In the genomic region with DNA sequence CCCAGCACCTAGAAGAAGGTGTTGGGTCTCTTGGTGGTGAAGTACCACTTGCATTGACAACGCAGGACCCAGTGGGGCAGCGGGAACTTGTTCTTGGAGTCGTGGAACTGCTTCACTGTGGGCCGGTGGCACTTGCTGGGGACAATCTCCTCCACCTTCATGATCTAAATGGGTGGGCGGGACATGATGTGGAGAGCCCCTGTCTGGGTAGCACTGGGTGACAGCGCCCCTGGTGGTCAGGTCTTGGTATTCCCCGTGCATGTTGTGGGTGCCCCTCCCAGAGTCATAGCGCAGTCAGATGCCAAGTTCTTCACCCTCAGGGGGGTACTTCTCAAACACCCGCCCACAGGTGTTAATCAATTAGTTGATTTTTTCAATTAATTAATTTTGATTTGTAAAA, we compare ENCODE assay signal across 8 cellular contexts.
A peak's percentile ranks its signal among the peaks of the same experiment; 100 is the strongest.
DNase-seq lines count a peak whose midpoint lies in the region; ATAC-seq, FAIRE-seq and TF ChIP-seq lines count a peak whose summit lies in the region.

No MANE protein-coding gene starts in this region.

- TF ChIP-seq CTCF in Caco-2 (IDR thresholded peaks at IDR 0.05; ENCODE audit: insufficient read depth in 1 of 2, low read depth in 1 of 2, low read length in 1 of 2, severe bottlenecking in 1 of 2, unreplicated experiment in 1 of 2) (peak; percentile 30 to 55), RWPE1 (conservative IDR thresholded peaks at IDR 0.05; ENCODE audit: low read depth) (peak; percentile 43; the same call in 1 of the 2 replicates), keratinocyte (optimal IDR thresholded peaks at IDR 0.05 in 1 of 3, IDR thresholded peaks at IDR 0.05 in 1 of 3, conservative IDR thresholded peaks at IDR 0.05 in 1 of 3; ENCODE audit: extremely low read depth in 1 of 3, insufficient read depth in 2 of 3, low read length in 3 of 3) (peak in 2 of 3 experiments; percentile 2 to 22), stomach (IDR thresholded peaks at IDR 0.05) (no peak)

- H3K27ac ChIP-seq in RWPE1: no peak overlapping the region
- H3K27ac ChIP-seq in keratinocyte (ENCODE audit: control insufficient read depth, insufficient read depth, low read length): no peak overlapping the region
- H3K27ac ChIP-seq in mesenchymal stem cell (ENCODE audit: low read length, poor library complexity, severe bottlenecking): no peak overlapping the region
- H3K27ac ChIP-seq in stomach: no peak overlapping the region

- no peak for TF ChIP-seq EP300 in stomach (IDR thresholded peaks at IDR 0.05)

- no peak for FAIRE-seq in keratinocyte (lab: Jason Lieb, UNC)

- ATAC-seq in GM19463 (IDR thresholded peaks at IDR 0.05; ENCODE audit: unreplicated experiment): peak; percentile 50

- no peaks in the 10 kb centered on the region for H3K4me1 Mint-ChIP-seq in Caco-2 (ENCODE audit: low read depth, unreplicated experiment)

- H2AFZ ChIP-seq in keratinocyte (ENCODE audit: control insufficient read depth, low read length) (no peak overlapping the region), mesenchymal stem cell (ENCODE audit: low read depth, low read length) (no peak overlapping the region)

- no peak overlapping the region for H4K91ac ChIP-seq in mesenchymal stem cell (ENCODE audit: low read length)

- no peaks in the 10 kb centered on the region for H4K20me1 ChIP-seq in keratinocyte (ENCODE audit: control insufficient read depth, extremely low read depth, insufficient read depth, low read length)

- H3K36me3 ChIP-seq in Caco-2 (ENCODE audit: control insufficient read depth, insufficient read depth, low read length) (no peaks in the 10 kb centered on the region), keratinocyte (ENCODE audit: control insufficient read depth in 2 of 2, extremely low read depth in 1 of 2, insufficient read depth in 2 of 2, low read length in 2 of 2) (no peaks in the 10 kb centered on the region), mesenchymal stem cell (ENCODE audit: control insufficient read depth in 1 of 2, insufficient read depth in 2 of 2, low read depth in 1 of 2, low read length in 2 of 2) (no peaks in the 10 kb centered on the region), stomach (no peaks in the 10 kb centered on the region)

- no peak overlapping the region for H3K18ac ChIP-seq in mesenchymal stem cell (ENCODE audit: low read depth in 1 of 2, low read length in 2 of 2)

- no peaks in the 10 kb centered on the region for H3K4me1 ChIP-seq in Caco-2
- no peaks in the 10 kb centered on the region for H3K4me1 ChIP-seq in keratinocyte (ENCODE audit: control insufficient read depth, extremely low read depth, insufficient read depth, low read length)
- no peaks in the 10 kb centered on the region for H3K4me1 ChIP-seq in mesenchymal stem cell (ENCODE audit: control insufficient read depth, insufficient read depth, low read depth, low read length)
- no peaks in the 10 kb centered on the region for H3K4me1 ChIP-seq in stomach

- no peak overlapping the region for H2BK5ac ChIP-seq in mesenchymal stem cell (ENCODE audit: low read depth, low read length, poor library complexity, severe bottlenecking)

- CTCF ChIA-PET in Caco-2 (lab: Charles Lee) (no interaction called here), RWPE1 (lab: Yijun Ruan, JAX) (no interaction called here)

- H3K9ac ChIP-seq in keratinocyte (ENCODE audit: control insufficient read depth, extremely low read depth, insufficient read depth, low read length) (no peak overlapping the region), mesenchymal stem cell (ENCODE audit: low read length) (no peak overlapping the region)

- POLR2A ChIA-PET in Caco-2 (lab: Charles Lee): no interaction called here
- POLR2A ChIA-PET in RWPE1 (lab: Yijun Ruan, JAX; ENCODE audit: low non-redundant PET): no interaction called here

- H3K4me3 Mint-ChIP-seq in Caco-2 (ENCODE audit: unreplicated experiment): no peak overlapping the region

- DNase-seq in Caco-2: peak; percentile 24 to 33
- no peak for DNase-seq in RWPE1 (ENCODE audit: low spot score)
- DNase-seq in keratinocyte (ENCODE audit: low read depth, low spot score): no peak
- DNase-seq in mesenchymal stem cell: no peak
- DNase-seq in cardiac septum (ENCODE audit: low spot score): no peak
- no peak for DNase-seq in stomach
- DNase-seq in NCI-H345 (lab: John Stamatoyannopoulos, UW): no peak

- no peaks in the 10 kb centered on the region for H3K9me1 ChIP-seq in keratinocyte (ENCODE audit: control insufficient read depth, extremely low read depth, insufficient read depth, low read length)

- H3K27me3 ChIP-seq in Caco-2 (replicated peaks; ENCODE audit: control insufficient read depth, insufficient read depth, low read length) (no peaks in the 10 kb centered on the region), keratinocyte (ENCODE audit: control insufficient read depth, extremely low read depth, insufficient read depth, low read length) (no peaks in the 10 kb centered on the region), mesenchymal stem cell (ENCODE audit: control insufficient read depth in 1 of 2, insufficient read depth in 1 of 2, low read length in 2 of 2) (no peaks in the 10 kb centered on the region), stomach (no peaks in the 10 kb centered on the region)

- no peak for TF ChIP-seq POLR2A in stomach (IDR thresholded peaks at IDR 0.05)

- H3K27me3 Mint-ChIP-seq in Caco-2 (ENCODE audit: insufficient read depth, unreplicated experiment): peaks cover 3% of the 10 kb centered on the region

- H3K23ac ChIP-seq in mesenchymal stem cell (ENCODE audit: low read length in 2 of 2): no peak overlapping the region

- H3K4me2 ChIP-seq in keratinocyte (ENCODE audit: control insufficient read depth, extremely low read depth, insufficient read depth, low read depth, low read length) (no peak overlapping the region), mesenchymal stem cell (ENCODE audit: low read length, poor library complexity, severe bottlenecking) (no peak overlapping the region)

- WGBS in mesenchymal stem cell: 58% methylated on average over 8 of the region's 9 CpGs
- WGBS in stomach, 5 donors: 61 to 77% (median 66%) methylated on average over 7 to 9 of the region's 9 CpGs

- peaks cover 9% of the 10 kb centered on the region for H3K9me3 Mint-ChIP-seq in Caco-2 (ENCODE audit: unreplicated experiment)

- no peaks in the 10 kb centered on the region for H3K36me3 Mint-ChIP-seq in Caco-2 (ENCODE audit: insufficient read depth, unreplicated experiment)

- no peaks in the 10 kb centered on the region for H3K79me2 ChIP-seq in keratinocyte (ENCODE audit: control insufficient read depth, insufficient read depth, low read length)

- no peak overlapping the region for H2BK15ac ChIP-seq in mesenchymal stem cell (ENCODE audit: low read depth, poor library complexity, severe bottlenecking)

- H2BK12ac ChIP-seq in mesenchymal stem cell (ENCODE audit: low read length in 2 of 2): no peak overlapping the region

- H2BK120ac ChIP-seq in mesenchymal stem cell (ENCODE audit: low read depth, low read length): no peak overlapping the region

- no peak overlapping the region for H3K14ac ChIP-seq in mesenchymal stem cell (ENCODE audit: low read length in 2 of 2)

- no peak overlapping the region for H2AK5ac ChIP-seq in mesenchymal stem cell (ENCODE audit: low read length, severe bottlenecking)

- no peak overlapping the region for H3K27ac Mint-ChIP-seq in Caco-2 (ENCODE audit: unreplicated experiment)

- H4K8ac ChIP-seq in mesenchymal stem cell (ENCODE audit: low read length): no peak overlapping the region

- no peaks in the 10 kb centered on the region for H3K9me3 ChIP-seq in Caco-2
- peaks cover 2% of the 10 kb centered on the region for H3K9me3 ChIP-seq in keratinocyte (ENCODE audit: control insufficient read depth, low read depth, low read length)
- H3K9me3 ChIP-seq in mesenchymal stem cell (ENCODE audit: control insufficient read depth, low read length): no peaks in the 10 kb centered on the region
- peaks cover 0 to 5% (median 0%) of the 10 kb centered on the region in 4 donors for H3K9me3 ChIP-seq in stomach

- dilution Hi-C loops in keratinocyte (cut with MboI; ENCODE audit: extremely low pct_ligation_motif_present, low sequenced_read_pairs): no loop called here

- no peak overlapping the region for H3K4ac ChIP-seq in mesenchymal stem cell (ENCODE audit: low read depth in 1 of 2, low read length in 2 of 2)

- intact Hi-C loops in Caco-2 (cut with micrococcal nuclease; ENCODE audit: unreplicated experiment) (no loop called here), cardiac septum (cut with DNase I) (no loop called here), stomach (cut with DNase I; ENCODE audit: low total_unique reads) (no loop called here)

- BruUV-seq in Caco-2 (replicated peaks; lab: Mats Ljungman, UMichigan): no TSS peak

- H3K79me1 ChIP-seq in mesenchymal stem cell (replicated peaks; ENCODE audit: low read length, poor library complexity, severe bottlenecking): no peaks in the 10 kb centered on the region

- no peak overlapping the region for H3K4me3 ChIP-seq in Caco-2 (ENCODE audit: low read depth, low read length)
- no peak overlapping the region for H3K4me3 ChIP-seq in keratinocyte (ENCODE audit: control insufficient read depth in 2 of 3, extremely low read depth in 1 of 3, insufficient read depth in 2 of 3, low read depth in 1 of 3, low read length in 3 of 3)
- H3K4me3 ChIP-seq in mesenchymal stem cell (ENCODE audit: insufficient read depth in 1 of 2, low read depth in 1 of 2, low read length in 2 of 2): no peak overlapping the region
- H3K4me3 ChIP-seq in stomach: no peak overlapping the region

Comparison
In these comparisons a context has a peak if more than half of its experiments do, and no peak if none do; other contexts are left out.
1. DNase-seq: peak in Caco-2 (2 of 2); none in RWPE1 (single experiment), keratinocyte (single experiment), mesenchymal stem cell (single experiment), cardiac septum (single experiment), stomach (single experiment) and NCI-H345 (single experiment).
2. CTCF ChIP-seq: peak in Caco-2 (2 of 2), RWPE1 (single experiment) and keratinocyte (2 of 3); none in stomach (0 of 7).